Comparison of ENCODE assay signal across 16 cellular contexts in genomic region chr22:39179841-39180335, GRCh38. TPM values are rescaled to one million over a fixed set of nuclear protein-coding genes. Genes with fewer than 3 reads are reported as not detected.
DNase-seq lines count a peak whose midpoint lies in the region; ATAC-seq and TF ChIP-seq lines count a peak whose summit lies in the region.
"Had no signal": no experiment of that assay in that cellular context is flagged by ENCODE, and none has a peak within 500 bp of the region (broad histone marks: within the 10 kb centered on the region; RNA-seq: fewer than 3 reads in every experiment).

No MANE protein-coding gene starts in this region.

- TF ChIP-seq CTCF in A673 (conservative IDR thresholded peaks at IDR 0.05; ENCODE audit: low read depth, low read length) (no peak), HFFc6 (IDR thresholded peaks at IDR 0.05) (no peak)

- H3K27ac Mint-ChIP-seq in HFFc6 = no peak overlapping the region
- H3K27ac Mint-ChIP-seq: activated naive CD4-positive, alpha-beta T cell treated with anti-CD3 and anti-CD28 coated beads, Interleukin-2, amount 10 ng/mL, durations not matched to agents 7 days and 5 days had no signal

- H3K4me3 Mint-ChIP-seq in HFFc6 = no peak overlapping the region
- H3K4me3 Mint-ChIP-seq: activated naive CD4-positive, alpha-beta T cell treated with anti-CD3 and anti-CD28 coated beads, Interleukin-2, amount 10 ng/mL, durations not matched to agents 7 days and 5 days had no signal

- DNase-seq in HEK293T (ENCODE audit: extremely low spot score) (peak; percentile 10), NT2/D1 (ENCODE audit: low read depth, low spot score) (no peak), sciatic nerve (ENCODE audit: low spot score) (peak; percentile 53), NCI-H146 treated with DMSO at 0.1 percent for 48 hours (lab: John Stamatoyannopoulos, UW; ENCODE audit: unreplicated experiment) (no peak), A673 (ENCODE audit: low spot score) (no peak), HFFc6 (no peak)
- DNase-seq: activated CD8-positive, alpha-beta memory T cell treated with anti-CD3 and anti-CD28 coated beads, Interleukin-2, amount 50 U/mL, for 4 hours; activated naive CD4-positive, alpha-beta T cell treated with anti-CD3 and anti-CD28 coated beads, Interleukin-2, amount 10 ng/mL, durations not matched to agents 7 days and 5 days; brain microvascular endothelial cell; effector CD8-positive, alpha-beta T cell; NCI-H146; NCI-H526 had no signal

- no peaks in the 10 kb centered on the region for H3K36me3 ChIP-seq in NT2/D1 (ENCODE audit: insufficient read depth, insufficient read length, low read length)
- H3K36me3 ChIP-seq in iPS-15b (ENCODE audit: control insufficient read depth, insufficient read depth, low read length) = no peaks in the 10 kb centered on the region
- no peaks in the 10 kb centered on the region for H3K36me3 ChIP-seq in A673 (ENCODE audit: insufficient read depth, low read length, poor library complexity, severe bottlenecking)
- H3K36me3 ChIP-seq: BLaER1 treated with 17β-estradiol and CSF1 and Interleukin-3, amounts not matched to agents 10 nM and 100 nM; brain microvascular endothelial cell; pancreas had no signal

- H3K9me3 ChIP-seq in NT2/D1 (ENCODE audit: insufficient read depth, low read length) = no peaks in the 10 kb centered on the region
- no peaks in the 10 kb centered on the region for H3K9me3 ChIP-seq in iPS-15b (ENCODE audit: control insufficient read depth, insufficient read depth, low read length)
- no peaks in the 10 kb centered on the region for H3K9me3 ChIP-seq in A673 (ENCODE audit: low read depth, low read length, poor library complexity, severe bottlenecking)
- H3K9me3 ChIP-seq: pancreas had no signal

- no peak overlapping the region for H3K27ac ChIP-seq in A673 (ENCODE audit: low read depth, low read length, poor library complexity, severe bottlenecking)
- H3K27ac ChIP-seq: BLaER1 treated with 17β-estradiol and CSF1 and Interleukin-3, amounts not matched to agents 10 nM and 100 nM; brain microvascular endothelial cell; pancreas had no signal

- no peaks in the 10 kb centered on the region; the same call in 1 of the 2 replicates for H3K36me3 Mint-ChIP-seq in HFFc6 (ENCODE audit: low read depth)
- H3K36me3 Mint-ChIP-seq: activated naive CD4-positive, alpha-beta T cell treated with anti-CD3 and anti-CD28 coated beads, Interleukin-2, amount 10 ng/mL, durations not matched to agents 7 days and 5 days had no signal

- POLR2A ChIA-PET in HEK293T (lab: Yijun Ruan, JAX) (interaction anchor here (1.7 kb wide), 1 partner anchor 139 kb away, joined by 17 read pairs; the partner anchor contains the start of gene RPL3), A673 (lab: Charles Lee; ENCODE audit: low non-redundant PET) (interaction anchor here (0.6 kb wide), 1 partner anchor 148 kb away, joined by 8 read pairs; no protein-coding TSS in a partner anchor)

- H3K4me3 ChIP-seq in NT2/D1 (ENCODE audit: insufficient read length, low read depth) (no peak overlapping the region), iPS-15b (ENCODE audit: low read depth, low read length) (no peak overlapping the region), A673 (ENCODE audit: low read depth, low read length, poor library complexity, severe bottlenecking) (no peak overlapping the region)
- H3K4me3 ChIP-seq: BLaER1 treated with 17β-estradiol and CSF1 and Interleukin-3, amounts not matched to agents 10 nM and 100 nM; pancreas had no signal

- peaks cover 24% of the 10 kb centered on the region for H3K4me1 ChIP-seq in NT2/D1 (ENCODE audit: insufficient read depth, insufficient read length)
- H3K4me1 ChIP-seq in iPS-15b (ENCODE audit: control insufficient read depth, insufficient read depth, low read length) = peaks cover 17% of the 10 kb centered on the region
- H3K4me1 ChIP-seq in A673 (ENCODE audit: insufficient read depth, low read length, poor library complexity, severe bottlenecking) = peaks cover 6% of the 10 kb centered on the region

- peaks cover 45% of the 10 kb centered on the region for H3K4me1 Mint-ChIP-seq in HFFc6 (ENCODE audit: low read depth)

- no TSS peak for BruUV-seq in A673 (replicated peaks; lab: Mats Ljungman, UMichigan)

- no peak for ATAC-seq in sciatic nerve
- no peak for ATAC-seq in GM18519 (IDR thresholded peaks at IDR 0.05; ENCODE audit: low FRiP score, unreplicated experiment)
- ATAC-seq: pancreas had no signal

- CTCF ChIA-PET in HEK293T (lab: Yijun Ruan, JAX) (interaction anchor here (0.7 to 1.5 kb wide), 2 partner anchors 10 to 29 kb away, joined by 3 to 8 read pairs; no protein-coding TSS in a partner anchor), A673 (lab: Charles Lee) (no interaction called here)

- H3K9ac ChIP-seq in NT2/D1 (ENCODE audit: insufficient read length, low read depth) (peak overlapping the region; percentile 42), iPS-15b (ENCODE audit: low read depth, low read length) (peak overlapping the region; percentile 13)
- H3K9ac ChIP-seq: BLaER1 treated with 17β-estradiol and CSF1 and Interleukin-3, amounts not matched to agents 10 nM and 100 nM had no signal

- no peaks in the 10 kb centered on the region for H3K27me3 ChIP-seq in NT2/D1 (ENCODE audit: insufficient read depth, insufficient read length)
- H3K27me3 ChIP-seq in iPS-15b (ENCODE audit: control insufficient read depth, insufficient read depth, low read length) = no peaks in the 10 kb centered on the region
- H3K27me3 ChIP-seq in A673 (replicated peaks; ENCODE audit: insufficient read depth, low read depth, low read length, poor library complexity) = no peaks in the 10 kb centered on the region
- H3K27me3 ChIP-seq: BLaER1 treated with 17β-estradiol and CSF1 and Interleukin-3, amounts not matched to agents 10 nM and 100 nM; brain microvascular endothelial cell; pancreas had no signal

- peaks cover 4% of the 10 kb centered on the region; the same call in 1 of the 2 replicates for H3K9me3 Mint-ChIP-seq in HFFc6
- H3K9me3 Mint-ChIP-seq: activated naive CD4-positive, alpha-beta T cell treated with anti-CD3 and anti-CD28 coated beads, Interleukin-2, amount 10 ng/mL, durations not matched to agents 7 days and 5 days had no signal

- intact Hi-C loops in sciatic nerve (cut with DNase I) = loop anchor here (10.0 kb wide), 1 partner anchor 345 kb away; the partner anchor contains the start of gene ATF4
- intact Hi-C loops in A673 (cut with micrococcal nuclease; ENCODE audit: unreplicated experiment) = loop anchor here (10.0 kb wide), 2 partner anchors 65 to 865 kb away; partner anchors contain the start of gene PDGFB

- peaks cover under 1% of the 10 kb centered on the region; the same call in 1 of the 2 replicates for H3K27me3 Mint-ChIP-seq in HFFc6 (ENCODE audit: insufficient read depth)

TF ChIP-seq in HEK293T, 16 proteins besides CTCF, POLR2A, EP300 and RAD21:
- TF ChIP-seq L3MBTL2 (conservative IDR thresholded peaks at IDR 0.05) (no peak), TARDBP (IDR thresholded peaks at IDR 0.05) (no peak), HDGF (IDR thresholded peaks at IDR 0.05; ENCODE audit: borderline replicate concordance) (no peak), FOXK2 (IDR thresholded peaks at IDR 0.05) (no peak), FOXA1 (IDR thresholded peaks at IDR 0.05) (no peak), SP1 (IDR thresholded peaks at IDR 0.05) (no peak), ARNT (IDR thresholded peaks at IDR 0.05) (no peak), PKNOX1 (IDR thresholded peaks at IDR 0.05) (no peak), BHLHE40 (IDR thresholded peaks at IDR 0.05; ENCODE audit: borderline replicate concordance) (no peak)

RNA-seq across cellular contexts. Expression of gene CBX7, which starts 27.4 kb away (rescaled TPM):
- 115 TPM for total RNA-seq in sciatic nerve
- 2.8 and 3.8 TPM in 2 replicates for total RNA-seq in A673 (2021)
- 1 to 10 TPM; 6.2 to 7.2 (median 6.8) TPM for total RNA-seq in HFFc6 (2021; fragmentation: NEBNext Ultra II Directional; extraction: Animal tissue kit (Norgen Biotek cat#: 25700))

Comparison
In these comparisons a context has a peak if more than half of its experiments do, and no peak if none do; other contexts are left out.
1. DNase-seq: peak in HEK293T (single experiment) and sciatic nerve (single experiment); none in NT2/D1 (single experiment), NCI-H146 treated with DMSO at 0.1 percent for 48 hours (single experiment), A673 (single experiment) and HFFc6 (single experiment).
2. RNA of gene CBX7, which starts 27.4 kb away (total RNA-seq): 115 TPM in sciatic nerve (single experiment); 6.2 to 7.2 TPM in HFFc6 and 2.8 to 3.8 TPM in A673; every median in the first group is over 10 times any median in the second.